In the genomic region with DNA sequence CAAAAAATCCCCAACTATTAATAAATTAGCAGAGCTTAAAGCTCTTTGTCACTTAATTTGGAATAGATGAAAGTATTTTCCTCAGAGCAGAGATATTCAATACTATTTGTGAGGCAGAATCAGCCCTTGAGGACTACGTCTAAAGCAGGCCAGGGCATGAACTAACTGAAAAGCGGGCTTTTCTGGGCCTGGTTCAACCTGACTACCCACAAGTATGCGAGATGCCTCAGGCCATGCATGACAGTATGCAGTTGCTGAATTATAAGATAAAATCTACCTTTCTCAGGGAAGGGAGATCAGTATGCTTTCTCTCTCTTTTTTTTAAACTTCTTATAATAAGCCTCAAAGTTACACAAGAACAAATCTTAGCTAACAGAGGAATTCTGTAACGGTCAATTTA, we compare ENCODE assay signal across 1 cellular context.
TF ChIP-seq lines count a peak whose summit lies in the region.

No MANE protein-coding gene starts in this region.

TF ChIP-seq in SK-N-SH, 30 proteins besides CTCF, POLR2A, EP300 and RAD21 (continued from another document):
- TF ChIP-seq, protein P1, sequence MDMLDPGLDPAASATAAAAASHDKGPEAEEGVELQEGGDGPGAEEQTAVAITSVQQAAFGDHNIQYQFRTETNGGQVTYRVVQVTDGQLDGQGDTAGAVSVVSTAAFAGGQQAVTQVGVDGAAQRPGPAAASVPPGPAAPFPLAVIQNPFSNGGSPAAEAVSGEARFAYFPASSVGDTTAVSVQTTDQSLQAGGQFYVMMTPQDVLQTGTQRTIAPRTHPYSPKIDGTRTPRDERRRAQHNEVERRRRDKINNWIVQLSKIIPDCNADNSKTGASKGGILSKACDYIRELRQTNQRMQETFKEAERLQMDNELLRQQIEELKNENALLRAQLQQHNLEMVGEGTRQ (IDR thresholded peaks at IDR 0.05; ENCODE audit: borderline replicate concordance, low read depth, low read length): no peak
- TF ChIP-seq SMC3 (IDR thresholded peaks at IDR 0.05; ENCODE audit: low read depth, low read length): no peak
